ENCODE assay signal across 2 cellular contexts in genomic region chr2:207239222-207239674, GRCh38.
TF ChIP-seq lines count a peak whose summit lies in the region.

No MANE protein-coding gene starts in this region.

TF ChIP-seq in K562, 482 proteins besides CTCF, POLR2A, EP300 and RAD21 (continued from another document):
- TF ChIP-seq ARID3B (CRISPR knock-in tag; IDR thresholded peaks at IDR 0.05; ENCODE audit: borderline replicate concordance) (no peak), PKNOX1 (IDR thresholded peaks at IDR 0.05) (0 out of 2 replicates have a peak, but pooled peaks have one; percentile 10), CEBPB (tag; IDR thresholded peaks at IDR 0.05) (no peak), ZNF239 (CRISPR knock-in tag; IDR thresholded peaks at IDR 0.05) (no peak), ZHX1 (conservative IDR thresholded peaks at IDR 0.05; ENCODE audit: low read length) (no peak), RNF2 (IDR thresholded peaks at IDR 0.05) (no peak), CEBPG (CRISPR knock-in tag; IDR thresholded peaks at IDR 0.05) (no peak), CEBPG (tag; conservative IDR thresholded peaks at IDR 0.05 in 1 of 2, IDR thresholded peaks at IDR 0.05 in 1 of 2) (peak in 1 of 2 experiments; percentile 59; a peak in 1 of 4 replicates), FOSL1 (tag; conservative IDR thresholded peaks at IDR 0.05) (peak; percentile 67), TFAM (CRISPR knock-in tag; conservative IDR thresholded peaks at IDR 0.05) (no peak), ZNF311 (CRISPR knock-in tag; IDR thresholded peaks at IDR 0.05) (no peak), KLF6 (CRISPR knock-in tag; IDR thresholded peaks at IDR 0.05; ENCODE audit: borderline replicate concordance) (no peak), EGR1 (conservative IDR thresholded peaks at IDR 0.05) (peak; percentile 46; the same call in 1 of the 2 replicates), MEIS2 (IDR thresholded peaks at IDR 0.05; ENCODE audit: partially characterized antibody) (peak; percentile 56), SNAPC5 (CRISPR knock-in tag; IDR thresholded peaks at IDR 0.05) (no peak), PBX2 (CRISPR knock-in tag; IDR thresholded peaks at IDR 0.05; ENCODE audit: low read depth) (no peak), PBX2 (tag; conservative IDR thresholded peaks at IDR 0.05; ENCODE audit: low read depth) (0 out of 2 replicates have a peak, but pooled peaks have one; percentile 6), NR2C2 (CRISPR knock-in tag; IDR thresholded peaks at IDR 0.05) (no peak), NR2C2 (tag; IDR thresholded peaks at IDR 0.05) (0 out of 2 replicates have a peak, but pooled peaks have one; percentile 37), ZNF408 (CRISPR knock-in tag; IDR thresholded peaks at IDR 0.05; ENCODE audit: low read depth) (no peak), LEF1 (IDR thresholded peaks at IDR 0.05) (no peak), ARID1B (IDR thresholded peaks at IDR 0.05) (0 out of 2 replicates have a peak, but pooled peaks have one; percentile 8), ZNF354B (CRISPR knock-in tag; IDR thresholded peaks at IDR 0.05) (no peak), ZNF316 (IDR thresholded peaks at IDR 0.05) (peak; percentile 69), MAFK (IDR thresholded peaks at IDR 0.05; ENCODE audit: low read length) (peak; percentile 10; the same call in 1 of the 2 replicates), CBFA2T3 (IDR thresholded peaks at IDR 0.05) (peak; percentile 10; the same call in 1 of the 2 replicates)
TF ChIP-seq in K562: peak in this region for 15.

TF ChIP-seq in WTC11, 78 proteins besides CTCF, POLR2A, EP300 and RAD21 (continued from another document):
- TF ChIP-seq AFF4 (CRISPR knock-in tag; IDR thresholded peaks at IDR 0.05; ENCODE audit: borderline replicate concordance), result no peak
- no peak for TF ChIP-seq USF1 (CRISPR knock-in tag; IDR thresholded peaks at IDR 0.05)
- no peak for TF ChIP-seq ZNF121 (CRISPR knock-in tag; IDR thresholded peaks at IDR 0.05)
